26 cellular contexts compared by ENCODE assay signal in genomic region chr7:55202150-55202913, GRCh38.
"Had no signal": no experiment of that assay in that cellular context is flagged by ENCODE, and none has a peak within 500 bp of the region (broad histone marks: within the 10 kb centered on the region; RNA-seq: fewer than 3 reads in every experiment).

No MANE protein-coding gene starts in this region.

- DNase-seq: activated B cell treated with CpG ODN at 0.5 μM for 24 hours; activated CD4-positive, alpha-beta T cell treated with anti-CD3 and anti-CD28 coated beads for 36 hours; activated CD4-positive, alpha-beta T cell treated with anti-CD3 and anti-CD28 coated beads, Interleukin-2, amount 50 U/mL, for 4 hours; activated gamma-delta T cell treated with Interleukin-2 at 50 U/mL for 16 hours; activated T-cell treated with anti-CD3 and anti-CD28 coated beads, Interleukin-2, amount 50 U/mL, for 1 hour; brain microvascular endothelial cell; caudate nucleus; effector CD4-positive, alpha-beta T cell; erythroblast; foreskin fibroblast; immature natural killer cell; kidney glomerular epithelial cell; left ventricle myocardium inferior; right cardiac atrium; stimulated activated CD4-positive, alpha-beta T cell treated with anti-CD3 and anti-CD28 coated beads, Interleukin-1b, Interleukin-23, amount 100 ng/mL, for 48 hours; stimulated activated naive CD8-positive, alpha-beta T cell treated with anti-CD3 and anti-CD28 coated beads, Interleukin-15, amount 100 ng/mL, for 72 hours; T1000; tibial artery had no signal

- H3K4me3 ChIP-seq: ascending aorta, left ventricle myocardium inferior, skin epidermis, tibial artery had no signal

- H3K4me1 Mint-ChIP-seq: activated B cell treated with CpG ODN at 0.5 μM for 24 hours; activated CD4-positive, alpha-beta T cell treated with anti-CD3 and anti-CD28 coated beads for 36 hours; immature natural killer cell; stimulated activated naive CD8-positive, alpha-beta T cell treated with anti-CD3 and anti-CD28 coated beads, Interleukin-15, amount 100 ng/mL, for 72 hours had no signal

- H3K27me3 ChIP-seq: ascending aorta, brain microvascular endothelial cell, tibial artery had no signal

- H3K4me3 Mint-ChIP-seq: activated B cell treated with CpG ODN at 0.5 μM for 24 hours; activated CD4-positive, alpha-beta T cell treated with anti-CD3 and anti-CD28 coated beads for 36 hours; dendritic cell treated with granulocyte-macrophage colony-stimulating factor and Interleukin-4, amounts not matched to agents 40 ng/mL and 50 ng/mL, for 4 days; immature natural killer cell; natural killer cell treated with Interleukin-12 subunit alpha and Interleukin-12 subunit beta and Interleukin-15 and Interleukin-18, amount 100 ng/mL, for 72 hours; stimulated activated effector memory CD8-positive, alpha-beta T cell treated with anti-CD3 and anti-CD28 coated beads, Interleukin-12 subunit alpha, Interleukin-12 subunit beta, amount 100 ng/mL, for 72 hours; stimulated activated naive CD8-positive, alpha-beta T cell treated with anti-CD3 and anti-CD28 coated beads, Interleukin-15, amount 100 ng/mL, for 72 hours; T-helper 1 cell treated with Interleukin-12 subunit alpha and Interleukin-12 subunit beta and Interleukin-4 antibody, amounts not matched to agents 30 μg/mL and 1 μg/mL, for 36 hours had no signal

- H3K9me3 ChIP-seq: ascending aorta, left ventricle myocardium inferior, tibial artery had no signal

- H3K9ac ChIP-seq: parathyroid adenoma had no signal

- H3K27ac Mint-ChIP-seq: activated B cell treated with CpG ODN at 0.5 μM for 24 hours; activated CD4-positive, alpha-beta T cell treated with anti-CD3 and anti-CD28 coated beads for 36 hours; activated naive CD4-positive, alpha-beta T cell treated with anti-CD3 and anti-CD28 coated beads, Interleukin-2, amount 50 U/mL, for 72 hours; dendritic cell treated with granulocyte-macrophage colony-stimulating factor and Interleukin-4, amounts not matched to agents 40 ng/mL and 50 ng/mL, for 4 days; immature natural killer cell; natural killer cell treated with Interleukin-12 subunit alpha and Interleukin-12 subunit beta and Interleukin-15 and Interleukin-18, amount 100 ng/mL, for 72 hours; stimulated activated effector memory CD8-positive, alpha-beta T cell treated with anti-CD3 and anti-CD28 coated beads, Interleukin-12 subunit alpha, Interleukin-12 subunit beta, amount 100 ng/mL, for 72 hours; stimulated activated naive CD8-positive, alpha-beta T cell treated with anti-CD3 and anti-CD28 coated beads, Interleukin-15, amount 100 ng/mL, for 72 hours; T-helper 1 cell treated with Interleukin-12 subunit alpha and Interleukin-12 subunit beta and Interleukin-4 antibody, amounts not matched to agents 30 μg/mL and 1 μg/mL, for 36 hours had no signal

- H3K27me3 Mint-ChIP-seq: activated B cell treated with CpG ODN at 0.5 μM for 24 hours; dendritic cell treated with granulocyte-macrophage colony-stimulating factor and Interleukin-4, amounts not matched to agents 40 ng/mL and 50 ng/mL, for 4 days had no signal

- H3K27ac ChIP-seq: ascending aorta, brain microvascular endothelial cell, left ventricle myocardium inferior, parathyroid adenoma, skin epidermis, tibial artery had no signal

- H3K4me1 ChIP-seq: ascending aorta, parathyroid adenoma had no signal

- ATAC-seq: activated CD4-positive, alpha-beta T cell treated with anti-CD3 and anti-CD28 coated beads for 36 hours; activated naive CD4-positive, alpha-beta T cell treated with anti-CD3 and anti-CD28 coated beads, Interleukin-2, amount 50 U/mL, for 72 hours; right cardiac atrium; stimulated activated effector memory CD8-positive, alpha-beta T cell treated with anti-CD3 and anti-CD28 coated beads, Interleukin-12 subunit alpha, Interleukin-12 subunit beta, amount 100 ng/mL, for 72 hours; stimulated activated naive CD8-positive, alpha-beta T cell treated with anti-CD3 and anti-CD28 coated beads, Interleukin-15, amount 100 ng/mL, for 72 hours had no signal

- H3K9me3 Mint-ChIP-seq: activated B cell treated with CpG ODN at 0.5 μM for 24 hours; activated naive CD4-positive, alpha-beta T cell treated with anti-CD3 and anti-CD28 coated beads, Interleukin-2, amount 50 U/mL, for 72 hours; dendritic cell treated with granulocyte-macrophage colony-stimulating factor and Interleukin-4, amounts not matched to agents 40 ng/mL and 50 ng/mL, for 4 days; immature natural killer cell; natural killer cell treated with Interleukin-12 subunit alpha and Interleukin-12 subunit beta and Interleukin-15 and Interleukin-18, amount 100 ng/mL, for 72 hours; stimulated activated effector memory CD8-positive, alpha-beta T cell treated with anti-CD3 and anti-CD28 coated beads, Interleukin-12 subunit alpha, Interleukin-12 subunit beta, amount 100 ng/mL, for 72 hours; stimulated activated naive CD8-positive, alpha-beta T cell treated with anti-CD3 and anti-CD28 coated beads, Interleukin-15, amount 100 ng/mL, for 72 hours; T-helper 1 cell treated with Interleukin-12 subunit alpha and Interleukin-12 subunit beta and Interleukin-4 antibody, amounts not matched to agents 30 μg/mL and 1 μg/mL, for 36 hours had no signal

- H2AFZ ChIP-seq: parathyroid adenoma had no signal

- H3K36me3 Mint-ChIP-seq: activated naive CD4-positive, alpha-beta T cell treated with anti-CD3 and anti-CD28 coated beads, Interleukin-2, amount 50 U/mL, for 72 hours; immature natural killer cell; natural killer cell treated with Interleukin-12 subunit alpha and Interleukin-12 subunit beta and Interleukin-15 and Interleukin-18, amount 100 ng/mL, for 72 hours; stimulated activated effector memory CD8-positive, alpha-beta T cell treated with anti-CD3 and anti-CD28 coated beads, Interleukin-12 subunit alpha, Interleukin-12 subunit beta, amount 100 ng/mL, for 72 hours had no signal

- H3K79me2 ChIP-seq: parathyroid adenoma had no signal
